9 cellular contexts compared by ENCODE assay signal in the genomic region with DNA sequence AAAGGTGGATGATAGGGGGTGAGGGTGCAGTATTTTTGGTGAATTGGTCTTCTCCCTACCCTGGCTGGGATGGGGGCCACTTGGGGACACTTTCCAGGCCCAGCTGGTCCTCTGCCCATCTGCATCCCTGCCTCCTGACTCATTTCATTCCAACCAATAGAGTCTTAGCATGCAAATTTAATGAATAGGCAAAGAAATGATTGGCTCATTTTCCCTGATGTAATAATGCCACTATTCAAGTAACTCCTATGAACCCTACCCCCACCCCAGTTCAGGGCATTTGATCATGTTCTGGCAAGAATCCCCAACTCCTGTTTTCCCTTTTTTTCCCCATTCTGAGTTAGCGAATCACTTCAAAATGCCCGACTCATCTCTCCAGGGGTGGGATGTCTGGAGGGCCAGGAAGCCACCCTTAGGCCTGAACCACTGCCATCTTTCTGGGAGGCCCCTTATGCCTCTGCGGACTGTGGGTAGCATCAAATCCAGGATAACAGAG. TPM values are rescaled to one million over a fixed set of nuclear protein-coding genes. Genes with fewer than 3 reads are reported as not detected.
DNase-seq lines count a peak whose midpoint lies in the region; ATAC-seq and TF ChIP-seq lines count a peak whose summit lies in the region.
"Had no signal": no experiment of that assay in that cellular context is flagged by ENCODE, and none has a peak within 500 bp of the region (broad histone marks: within the 10 kb centered on the region; RNA-seq: fewer than 3 reads in every experiment).

No MANE protein-coding gene starts in this region.

- H3K27ac ChIP-seq in epithelial cell of prostate: peak overlapping the region; percentile 70
- H3K27ac ChIP-seq in osteoblast (ENCODE audit: low read depth, low read length): peak overlapping the region; percentile 29

- no peak for TF ChIP-seq CTCF in osteoblast (IDR thresholded peaks at IDR 0.05; ENCODE audit: extremely low read depth, low read depth, low read length)

- no peaks in the 10 kb centered on the region for H4K20me1 ChIP-seq in osteoblast (ENCODE audit: insufficient read depth, low read length)

- no peaks in the 10 kb centered on the region for H3K4me1 Mint-ChIP-seq in stimulated activated effector memory CD8-positive, alpha-beta T cell treated with anti-CD3 and anti-CD28 coated beads, Interleukin-12 subunit alpha, Interleukin-12 subunit beta, amount 100 ng/mL, for 72 hours
- H3K4me1 Mint-ChIP-seq in effector memory CD8-positive, alpha-beta T cell (ENCODE audit: low read depth in 2 of 2): peaks cover 2 to 6% of the 10 kb centered on the region in 2 donors

- H3K36me3 Mint-ChIP-seq in stimulated activated effector memory CD8-positive, alpha-beta T cell treated with anti-CD3 and anti-CD28 coated beads, Interleukin-12 subunit alpha, Interleukin-12 subunit beta, amount 100 ng/mL, for 72 hours: no peaks in the 10 kb centered on the region
- H3K36me3 Mint-ChIP-seq in effector memory CD8-positive, alpha-beta T cell (ENCODE audit: insufficient read depth): peaks cover 2% of the 10 kb centered on the region

- peak overlapping the region; percentile 26 for H3K4me2 ChIP-seq in osteoblast (ENCODE audit: insufficient read depth, low read length)

- no peaks in the 10 kb centered on the region for H3K36me3 ChIP-seq in osteoblast (ENCODE audit: insufficient read depth, low read length)

- peaks cover 20 to 58% of the 10 kb centered on the region in 2 donors for H3K27me3 Mint-ChIP-seq in effector memory CD8-positive, alpha-beta T cell

- no peaks in the 10 kb centered on the region for H3K9me3 Mint-ChIP-seq in stimulated activated effector memory CD8-positive, alpha-beta T cell treated with anti-CD3 and anti-CD28 coated beads, Interleukin-12 subunit alpha, Interleukin-12 subunit beta, amount 100 ng/mL, for 72 hours
- H3K9me3 Mint-ChIP-seq in effector memory CD8-positive, alpha-beta T cell: no peaks in the 10 kb centered on the region

- peak overlapping the region; percentile 28 for H2AFZ ChIP-seq in osteoblast (ENCODE audit: low read length)

- H3K4me3 ChIP-seq in osteoblast (ENCODE audit: insufficient read depth, low read length): no peak overlapping the region

- no peaks in the 10 kb centered on the region for H3K9me3 ChIP-seq in osteoblast (ENCODE audit: low read depth, low read length)

- H3K79me2 ChIP-seq in osteoblast (ENCODE audit: insufficient read depth, low read length): no peaks in the 10 kb centered on the region

- H3K4me1 ChIP-seq in osteoblast (ENCODE audit: insufficient read depth, low read length): no peaks in the 10 kb centered on the region

- H3K27me3 ChIP-seq in osteoblast (ENCODE audit: insufficient read depth, low read length): peaks cover 24% of the 10 kb centered on the region

- ATAC-seq in GM18861 (IDR thresholded peaks at IDR 0.05; ENCODE audit: unreplicated experiment) (no peak), HG03095 (IDR thresholded peaks at IDR 0.05; ENCODE audit: unreplicated experiment) (no peak)
- no peak for ATAC-seq in stimulated activated effector memory CD8-positive, alpha-beta T cell treated with anti-CD3 and anti-CD28 coated beads, Interleukin-12 subunit alpha, Interleukin-12 subunit beta, amount 100 ng/mL, for 72 hours
- no peak for ATAC-seq in effector memory CD8-positive, alpha-beta T cell (replicated peaks)

- DNase-seq in DMS53 (lab: John Stamatoyannopoulos, UW) (peak; percentile 60), NCI-H524 (lab: John Stamatoyannopoulos, UW) (peak; percentile 47 to 71), epithelial cell of prostate (ENCODE audit: low read depth, low spot score) (no peak), osteoblast (ENCODE audit: insufficient read length, low spot score, missing footprints) (peak; percentile 95)
- DNase-seq in stimulated activated effector memory CD8-positive, alpha-beta T cell treated with anti-CD3 and anti-CD28 coated beads, Interleukin-12 subunit alpha, Interleukin-12 subunit beta, amount 100 ng/mL, for 72 hours (ENCODE audit: low spot score in 2 of 2): no peak
- no peak for DNase-seq in effector memory CD8-positive, alpha-beta T cell
- DNase-seq: activated effector memory CD4-positive, alpha-beta T cell treated with anti-CD3 and anti-CD28 coated beads, Interleukin-2, amount 50 U/mL, for 16 hours had no signal

- H3K4me3 Mint-ChIP-seq in stimulated activated effector memory CD8-positive, alpha-beta T cell treated with anti-CD3 and anti-CD28 coated beads, Interleukin-12 subunit alpha, Interleukin-12 subunit beta, amount 100 ng/mL, for 72 hours: no peak overlapping the region
- no peak overlapping the region for H3K4me3 Mint-ChIP-seq in effector memory CD8-positive, alpha-beta T cell

- no peak overlapping the region for H3K27ac Mint-ChIP-seq in stimulated activated effector memory CD8-positive, alpha-beta T cell treated with anti-CD3 and anti-CD28 coated beads, Interleukin-12 subunit alpha, Interleukin-12 subunit beta, amount 100 ng/mL, for 72 hours
- no peak overlapping the region for H3K27ac Mint-ChIP-seq in effector memory CD8-positive, alpha-beta T cell

RNA-seq across cellular contexts. Expression of gene PCDH1, which starts 56.7 kb away (rescaled TPM):
- total RNA-seq in osteoblast: 0.29 and 1.4 TPM in 2 replicates

Comparison
In these comparisons a context has a peak if more than half of its experiments do, and no peak if none do; other contexts are left out.
1. DNase-seq: peak in DMS53 (single experiment), NCI-H524 (2 of 2) and osteoblast (single experiment); none in epithelial cell of prostate (single experiment), stimulated activated effector memory CD8-positive, alpha-beta T cell treated with anti-CD3 and anti-CD28 coated beads, Interleukin-12 subunit alpha, Interleukin-12 subunit beta, amount 100 ng/mL, for 72 hours (0 of 2) and effector memory CD8-positive, alpha-beta T cell (0 of 3).